ENCODE assay signal across 10 cellular contexts in the genomic region with DNA sequence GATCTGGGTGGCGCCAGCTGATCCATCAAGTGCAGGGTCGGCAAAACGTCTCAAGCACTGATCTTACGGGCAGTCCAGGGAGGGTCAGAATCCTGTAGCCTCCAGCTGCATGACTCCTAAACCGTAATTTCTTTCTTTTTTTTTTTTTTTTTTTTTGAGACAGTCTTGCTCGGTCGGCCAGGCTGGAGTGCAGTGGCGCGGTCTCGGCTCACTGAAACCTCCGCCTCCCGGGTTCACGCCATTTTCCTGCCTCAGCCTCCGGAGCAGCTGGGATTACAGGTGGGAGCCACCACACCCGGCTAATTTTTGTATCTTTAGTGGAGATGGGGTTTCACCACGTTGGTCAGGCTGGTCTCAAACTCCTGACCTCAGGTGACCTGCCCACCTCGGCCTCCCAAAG. TPM values are rescaled to one million over a fixed set of nuclear protein-coding genes. Genes with fewer than 3 reads are reported as not detected.
"Had no signal": no experiment of that assay in that cellular context is flagged by ENCODE, and none has a peak within 500 bp of the region (broad histone marks: within the 10 kb centered on the region; RNA-seq: fewer than 3 reads in every experiment).

No MANE protein-coding gene starts in this region.

RNA-seq across cellular contexts. Expression of a gene that starts 5.1 kb away (rescaled TPM):
- total RNA-seq: activated B cell treated with CpG ODN at 0.5 μM for 24 hours; activated CD4-positive, alpha-beta memory T cell treated with anti-CD3 and anti-CD28 coated beads for 36 hours; activated CD8-positive, alpha-beta memory T cell treated with anti-CD3 and anti-CD28 coated beads for 36 hours; activated CD8-positive, alpha-beta T cell treated with anti-CD3 and anti-CD28 coated beads for 36 hours; activated naive CD8-positive, alpha-beta T cell treated with anti-CD3 and anti-CD28 coated beads, Interleukin-2, amount 10 ng/mL, durations not matched to agents 7 days and 5 days; activated T-helper 1 cell treated with anti-CD3 and anti-CD28 coated beads, Interleukin-12 subunit alpha, Interleukin-12 subunit beta, Interleukin-2, Interleukin-4 antibody, amounts not matched to agents 30 ng/mL and 10 ng/mL and 1 ng/mL, durations not matched to agents 14 hours and 24 hours and 36 hours; activated T-helper 2 cell treated with anti-CD3 and anti-CD28 coated beads, Interferon-gamma antibody, Interleukin-2, Interleukin-4, amounts not matched to agents 10 μg/mL and 5 μg/mL and 100 μg/mL, durations not matched to agents 14 hours and 24 hours and 36 hours; ascending aorta; bronchial epithelial cell; cardiac muscle cell had no signal

RNA-seq across cellular contexts. Expression of a gene that starts 24.0 kb away (rescaled TPM):
- total RNA-seq: ascending aorta had no signal
